In the genomic region with DNA sequence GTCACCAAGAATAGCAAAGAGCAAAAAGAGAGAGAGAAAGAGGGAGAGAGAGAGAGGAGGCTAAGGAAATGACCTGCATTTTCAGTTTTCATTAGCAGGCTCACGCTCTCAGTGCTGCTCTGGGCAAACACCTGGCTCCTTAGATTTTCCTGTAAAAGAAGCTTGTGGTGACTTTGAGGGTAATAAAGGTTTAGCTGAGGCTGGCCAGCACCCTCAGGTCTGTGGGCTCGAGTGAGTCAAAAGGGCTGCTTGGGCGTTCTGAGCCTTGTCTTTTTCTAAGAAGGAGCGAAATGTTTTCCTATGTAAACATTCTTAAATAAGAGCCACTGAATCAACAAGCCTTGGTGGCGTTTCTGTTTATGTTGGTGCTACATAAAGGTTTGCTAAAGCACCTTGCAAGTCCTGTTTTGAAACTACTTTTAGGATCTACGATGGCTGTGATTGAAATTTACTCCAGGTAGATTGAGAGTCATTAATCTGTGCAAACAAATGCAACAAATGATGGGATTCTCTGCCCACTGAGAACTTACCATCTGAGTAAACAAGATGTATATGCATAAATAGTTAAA, we compare ENCODE assay signal across 23 cellular contexts. TPM values are rescaled to one million over a fixed set of nuclear protein-coding genes. Genes with fewer than 3 reads are reported as not detected.
DNase-seq lines count a peak whose midpoint lies in the region; ATAC-seq, FAIRE-seq and TF ChIP-seq lines count a peak whose summit lies in the region.
"Had no signal": no experiment of that assay in that cellular context is flagged by ENCODE, and none has a peak within 500 bp of the region (broad histone marks: within the 10 kb centered on the region; RNA-seq: fewer than 3 reads in every experiment).

No MANE protein-coding gene starts in this region.

- H2BK12ac ChIP-seq in H9 (ENCODE audit: insufficient read length, low read depth, low read length), result no peak overlapping the region

- intact Hi-C loops in lower lobe of right lung (cut with DNase I) (no loop called here), stomach (cut with DNase I; ENCODE audit: low total_unique reads) (no loop called here), aorta (cut with DNase I) (no loop called here)

- no peak overlapping the region for H3K18ac ChIP-seq in H9 (ENCODE audit: insufficient read length, low read depth, low read length)

- H3K27me3 ChIP-seq in H9 (ENCODE audit: insufficient read depth, low read length) (no peaks in the 10 kb centered on the region), lower lobe of right lung (ENCODE audit: low read depth) (no peaks in the 10 kb centered on the region), stomach (no peaks in the 10 kb centered on the region), aorta (ENCODE audit: control insufficient read depth in 1 of 2, insufficient read depth in 2 of 2, low read length in 1 of 2) (no peaks in the 10 kb centered on the region)

- H3K4me3 Mint-ChIP-seq in H9, result no peak overlapping the region
- no peak overlapping the region for H3K4me3 Mint-ChIP-seq in HFFc6
- H3K4me3 Mint-ChIP-seq: CD4-positive, alpha-beta T cell; GM23338 had no signal

- DNase-seq in H9 (peak; percentile 12), ecto neural progenitor cell (ENCODE audit: low spot score) (peak; percentile 23), lower lobe of right lung (no peak), stomach (no peak), urothelium cell line (ENCODE audit: low spot score) (no peak), aorta (no peak), HFFc6 (no peak)
- DNase-seq: AML-193; Caco-2; CD4-positive, alpha-beta T cell; DMS153; DMS79; GDM1 had no signal

- H3K27ac Mint-ChIP-seq in H9 (no peak overlapping the region; a peak in 1 of 7 replicates), HFFc6 (no peak overlapping the region)
- H3K27ac Mint-ChIP-seq: CD4-positive, alpha-beta T cell; GM23338 had no signal

- H3K4me1 Mint-ChIP-seq in H9 (peaks cover 11 to 16% of the 10 kb centered on the region in 2 experiments), HFFc6 (ENCODE audit: low read depth) (no peaks in the 10 kb centered on the region)
- H3K4me1 Mint-ChIP-seq: GM23338 had no signal

- H3K23me2 ChIP-seq in H9 (ENCODE audit: insufficient read length, low read depth, low read length, poor library complexity, severe bottlenecking), result no peaks in the 10 kb centered on the region

- H4K8ac ChIP-seq in H9 (replicated peaks; ENCODE audit: insufficient read length, low read depth, low read length), result no peak overlapping the region

- H4K91ac ChIP-seq in H9 (ENCODE audit: insufficient read length, low read depth, low read length), result no peak overlapping the region

- no peak for FAIRE-seq in urothelium cell line (lab: Jason Lieb, UNC)
- FAIRE-seq: A549, GM12892, GM18507, H54, HepG2 had no signal

- H3K9ac ChIP-seq in H9 (ENCODE audit: extremely low read depth, insufficient read length, low read length), result no peak overlapping the region

- no CpG with 5 or more reads among the region's 6 CpGs for WGBS in H9 (ENCODE audit: extremely low coverage, insufficient read length, low lambda C conversion rate)
- 19 to 37% (median 22%) methylated on average over 6 of the region's 6 CpGs for WGBS in stomach, 5 donors
- WGBS in aorta, 2 donors, result 46 to 50% methylated on average over 6 of the region's 6 CpGs

- no peak overlapping the region for H3K23ac ChIP-seq in H9 (ENCODE audit: insufficient read length, low read depth, low read length)

- H3K27me3 Mint-ChIP-seq in H9 (ENCODE audit: low read depth), result no peaks in the 10 kb centered on the region
- no peaks in the 10 kb centered on the region for H3K27me3 Mint-ChIP-seq in HFFc6 (ENCODE audit: insufficient read depth)
- H3K27me3 Mint-ChIP-seq: CD4-positive, alpha-beta T cell had no signal

- H3K9me3 Mint-ChIP-seq in H9, result peaks cover 7 to 10% of the 10 kb centered on the region in 2 experiments; a peak in 4 of 5 replicates
- H3K9me3 Mint-ChIP-seq in HFFc6, result peaks cover 20% of the 10 kb centered on the region
- H3K9me3 Mint-ChIP-seq: GM23338 had no signal

- H3K56ac ChIP-seq in H9 (ENCODE audit: insufficient read length, low read depth, low read length), result no peak overlapping the region

- H3K27ac ChIP-seq in H9 (ENCODE audit: insufficient read length, low read depth, low read length) (no peak overlapping the region), lower lobe of right lung (no peak overlapping the region), stomach (peak overlapping the region in 4 of 5 donors; percentile 31 to 72 (median 58)), aorta (ENCODE audit: low read depth in 1 of 2, low read length in 2 of 2) (no peak overlapping the region)
- H3K27ac ChIP-seq: 22Rv1, A549 had no signal

- no peaks in the 10 kb centered on the region for H3K79me2 ChIP-seq in H9 (ENCODE audit: insufficient read depth, low read length)

- H3K9me3 ChIP-seq in H9 (ENCODE audit: control insufficient read depth, low read depth, low read length), result no peaks in the 10 kb centered on the region
- peaks cover 7% of the 10 kb centered on the region for H3K9me3 ChIP-seq in lower lobe of right lung
- peaks cover 0 to 5% (median 2%) of the 10 kb centered on the region in 4 donors for H3K9me3 ChIP-seq in stomach
- no peaks in the 10 kb centered on the region for H3K9me3 ChIP-seq in aorta (ENCODE audit: control insufficient read depth, low read length)
- H3K9me3 ChIP-seq: A549, Caco-2 had no signal

- ATAC-seq in lower lobe of right lung (peak; percentile 72 to 74), aorta (ENCODE audit: low FRiP score) (no peak)
- ATAC-seq: A549, GM23338, HCT116, HepG2 had no signal

- H3K4me2 ChIP-seq in H9 (ENCODE audit: insufficient read depth, insufficient read length, low read length), result no peak overlapping the region
- H3K4me2 ChIP-seq: A549, GM23338 had no signal

- H2BK20ac ChIP-seq in H9 (ENCODE audit: low read depth, low read length, poor library complexity, severe bottlenecking), result no peak overlapping the region

- H2BK120ac ChIP-seq in H9 (ENCODE audit: low read depth, low read length, poor library complexity, severe bottlenecking), result peak overlapping the region; percentile 19

- H3K36me3 Mint-ChIP-seq in H9 (ENCODE audit: insufficient read depth in 1 of 3, low read depth in 3 of 3) (peaks cover 0 to 12% (median 7%) of the 10 kb centered on the region in 3 experiments; a peak in 3 of 7 replicates), HFFc6 (ENCODE audit: low read depth) (no peaks in the 10 kb centered on the region)

- H2BK15ac ChIP-seq in H9 (ENCODE audit: low read depth, low read length), result no peak overlapping the region

- no peak for TF ChIP-seq POLR2A in stomach (IDR thresholded peaks at IDR 0.05)

- H2AFZ ChIP-seq in H9 (ENCODE audit: low read length), result no peak overlapping the region
- H2AFZ ChIP-seq: GM23338 had no signal

- TF ChIP-seq CTCF in H9 (conservative IDR thresholded peaks at IDR 0.05) (no peak), lower lobe of right lung (IDR thresholded peaks at IDR 0.05) (no peak), stomach (IDR thresholded peaks at IDR 0.05) (no peak), HFFc6 (IDR thresholded peaks at IDR 0.05) (no peak)

- TF ChIP-seq EP300 in stomach (IDR thresholded peaks at IDR 0.05), result no peak

- no peaks in the 10 kb centered on the region for H4K20me1 ChIP-seq in H9 (ENCODE audit: control insufficient read depth, insufficient read depth, insufficient read length)

- H4K5ac ChIP-seq in H9 (ENCODE audit: insufficient read length, low read depth, low read length), result no peak overlapping the region

- no peaks in the 10 kb centered on the region for H3K36me3 ChIP-seq in lower lobe of right lung
- no peaks in the 10 kb centered on the region for H3K36me3 ChIP-seq in stomach
- no peaks in the 10 kb centered on the region for H3K36me3 ChIP-seq in aorta (ENCODE audit: control insufficient read depth in 1 of 2, insufficient read depth in 2 of 2, low read length in 1 of 2)

- no peaks in the 10 kb centered on the region for H3K4me1 ChIP-seq in H9 (ENCODE audit: insufficient read depth, low read length)
- no peaks in the 10 kb centered on the region for H3K4me1 ChIP-seq in lower lobe of right lung
- peaks cover 14 to 33% (median 21%) of the 10 kb centered on the region in 4 donors for H3K4me1 ChIP-seq in stomach
- H3K4me1 ChIP-seq in aorta (ENCODE audit: control insufficient read depth in 1 of 2, insufficient read depth in 2 of 2, low read length in 2 of 2), result no peaks in the 10 kb centered on the region
- H3K4me1 ChIP-seq: A549, Caco-2 had no signal

- H2AK5ac ChIP-seq in H9 (ENCODE audit: insufficient read length, low read length), result no peak overlapping the region

- no peaks in the 10 kb centered on the region for H3K79me1 ChIP-seq in H9 (ENCODE audit: insufficient read depth, low read depth, low read length, poor library complexity, severe bottlenecking)

- no peak overlapping the region for H3K4ac ChIP-seq in H9 (ENCODE audit: low read depth, low read length)

- H2BK5ac ChIP-seq in H9 (ENCODE audit: insufficient read length, low read length), result no peak overlapping the region

- no peak overlapping the region for H3T11ph ChIP-seq in H9 (ENCODE audit: low read length)

- no peak overlapping the region for H3K14ac ChIP-seq in H9 (ENCODE audit: insufficient read depth, low read length)

- H3K4me3 ChIP-seq in lower lobe of right lung, result no peak overlapping the region
- H3K4me3 ChIP-seq in stomach, result no peak overlapping the region
- no peak overlapping the region for H3K4me3 ChIP-seq in aorta (ENCODE audit: low read length in 2 of 2)
- H3K4me3 ChIP-seq: A549, GM23338 had no signal

RNA-seq across cellular contexts. Expression of a gene that starts 38.8 kb away (rescaled TPM):
- total RNA-seq in H9 (2021), result 1.9 and 2.9 TPM in 2 replicates
- 0.44 TPM for total RNA-seq in lower lobe of right lung
- 1 to 10 TPM in 4 of 5 donors, not detected in 1; 1.2 to 2.9 (median 1.8) TPM for total RNA-seq in stomach
- polyA plus RNA-seq in stomach, result 1 to 10 TPM in 1 of 3 donors, under 1 TPM in 2; 0.15 to 3.6 (median 0.56) TPM
- under 1 TPM; 0.13 to 0.48 TPM for total RNA-seq in aorta
- not detected for polyA plus RNA-seq in aorta
- not detected for total RNA-seq in HFFc6 (2021; fragmentation: NEBNext Ultra II Directional; extraction: Animal tissue kit (Norgen Biotek cat#: 25700))
- total RNA-seq: CD4-positive, alpha-beta T cell; Daoy; HepG2 had no signal
- polyA plus RNA-seq: A549, BJ, GM23338, HepG2 had no signal

Comparison
In these comparisons a context has a peak if more than half of its experiments do, and no peak if none do; other contexts are left out.
1. DNase-seq: peak in H9 (single experiment) and ecto neural progenitor cell (single experiment); none in lower lobe of right lung (single experiment), stomach (single experiment), urothelium cell line (single experiment), aorta (0 of 2) and HFFc6 (single experiment).
2. H3K27ac ChIP-seq: peak in stomach (4 of 5); none in H9 (single experiment), lower lobe of right lung (single experiment) and aorta (0 of 2).